In genomic region chr17:33893192-33893591, GRCh38 we compare ENCODE assay signal across 8 cellular contexts.
"Had no signal": no experiment of that assay in that cellular context is flagged by ENCODE, and none has a peak within 500 bp of the region (broad histone marks: within the 10 kb centered on the region; RNA-seq: fewer than 3 reads in every experiment).

No MANE protein-coding gene starts in this region.

- H3K9me3 ChIP-seq: HAP-1 had no signal

- ATAC-seq: HepG2 had no signal

- H3K36me3 Mint-ChIP-seq: IgD-negative memory B cell had no signal

- H2AFZ ChIP-seq: GM23248 had no signal

- H3K4me1 ChIP-seq: HAP-1 had no signal

- H3K4me1 Mint-ChIP-seq: IgD-negative memory B cell had no signal

- DNase-seq: GM23248, GOT3, H7, KG1 had no signal

- H3K4me3 ChIP-seq: GM23248, HAP-1 had no signal

- H3K27ac Mint-ChIP-seq: IgD-negative memory B cell had no signal

- H3K9me3 Mint-ChIP-seq: IgD-negative memory B cell had no signal

- H3K36me3 ChIP-seq: HAP-1 had no signal

- H3K9ac ChIP-seq: GM23248 had no signal

- H3K4me3 Mint-ChIP-seq: IgD-negative memory B cell had no signal

- H3K27ac ChIP-seq: GM23248, HL-60 had no signal
